In the genomic region with DNA sequence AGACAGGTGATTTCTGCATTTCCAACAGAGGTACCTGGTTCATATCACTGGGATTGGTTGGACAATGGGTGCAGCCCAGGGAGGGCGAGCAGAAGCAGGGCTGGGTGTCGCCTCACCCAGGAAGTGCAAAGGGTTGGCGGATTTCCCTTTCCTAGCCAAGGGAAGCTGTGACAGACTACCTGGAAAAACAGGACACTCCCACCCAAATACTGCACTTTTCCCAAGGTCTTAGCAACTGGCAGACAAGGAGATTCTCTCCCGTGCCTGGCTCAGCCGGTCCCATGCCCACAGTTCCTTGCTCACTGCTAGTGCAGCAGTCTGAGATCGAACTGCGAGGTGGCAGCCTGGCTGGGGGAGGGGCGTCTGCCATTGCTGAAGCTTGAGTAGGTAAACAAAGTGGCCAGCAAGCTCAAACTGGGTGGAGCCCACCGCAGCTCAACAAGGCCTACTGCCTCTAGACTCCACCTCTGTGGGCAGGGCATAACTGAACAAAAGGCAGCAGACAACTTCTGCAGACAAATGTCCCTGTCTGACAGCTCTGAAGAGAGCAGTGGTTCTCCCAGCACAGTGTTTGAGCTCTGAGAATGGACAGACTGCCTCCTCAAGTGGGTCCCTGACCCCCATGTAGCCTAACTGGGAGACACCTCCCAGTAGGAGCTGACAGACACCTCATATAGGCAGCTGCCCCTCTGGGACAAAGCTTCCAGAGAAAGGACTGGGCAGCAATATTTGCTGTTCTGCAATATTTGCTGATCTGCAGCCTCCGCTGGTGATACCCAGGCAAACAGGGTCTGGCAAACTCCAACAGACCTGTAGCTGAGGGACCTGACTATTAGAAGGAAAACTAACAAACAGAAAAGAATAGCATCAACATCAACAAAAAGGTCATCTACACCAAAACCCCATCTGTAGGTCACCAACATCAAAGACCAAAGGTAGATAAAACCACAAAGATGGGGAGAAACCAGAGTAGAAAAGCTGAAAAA, we compare ENCODE assay signal across 10 cellular contexts. TPM values are rescaled to one million over a fixed set of nuclear protein-coding genes. Genes with fewer than 3 reads are reported as not detected.
DNase-seq lines count a peak whose midpoint lies in the region; ATAC-seq, FAIRE-seq and TF ChIP-seq lines count a peak whose summit lies in the region.
"Not testable (repeated sequence)": the region's sequence is repeated elsewhere in the genome, so short reads cannot be mapped to it uniquely, and the experiment has no call there.
"Had no signal": no experiment of that assay in that cellular context is flagged by ENCODE, and none has a peak within 500 bp of the region (broad histone marks: within the 10 kb centered on the region; RNA-seq: fewer than 3 reads in every experiment).

No MANE protein-coding gene starts in this region.

- H3K36me3 ChIP-seq in HUES48 (ENCODE audit: control insufficient read depth, insufficient read depth, low read length); K562 (ENCODE audit: control insufficient read depth, insufficient read depth, low read length); hepatocyte (replicated peaks; ENCODE audit: insufficient read depth, low read depth); right lobe of liver; pancreas: not testable (repeated sequence)

- H3K27me3 ChIP-seq in HUES48 (ENCODE audit: control insufficient read depth, insufficient read depth, low read length); K562 (ENCODE audit: control insufficient read depth in 2 of 2, insufficient read depth in 2 of 2, low read length in 2 of 2); hepatocyte; right lobe of liver; pancreas: not testable (repeated sequence)

- H3K4me3 ChIP-seq in HUES48 (ENCODE audit: low read depth, low read length) (peak overlapping the region; percentile 39; the same call in 1 of the 2 replicates), right lobe of liver (peak overlapping the region in 2 of 3 donors; percentile 34 to 45), pancreas (peak overlapping the region in 1 of 4 donors; percentile 11)
- H3K4me3 ChIP-seq in K562, hepatocyte: not testable (repeated sequence)

- BruUV-seq in K562 (replicated peaks; lab: Mats Ljungman, UMichigan): not testable (repeated sequence)

- DNase-seq in ELF-1 (ENCODE audit: low read depth, low spot score) (peak; percentile 70), NCI-H774 (lab: John Stamatoyannopoulos, UW) (peak; percentile 50), right lobe of liver (peak; percentile 69 to 86 (median 83)), pancreas (peak; percentile 45 to 76 (median 58))
- DNase-seq in K562 (ENCODE audit: extremely low read depth in 1 of 4, low spot score in 3 of 4); hepatocyte (ENCODE audit: low spot score): not testable (repeated sequence)

- 1% methylated on average over 10 of the region's 10 CpGs for WGBS in K562 (ENCODE audit: insufficient coverage, low coverage, missing lambda C conversion rate)
- 44% methylated on average over 10 of the region's 10 CpGs for WGBS in hepatocyte (ENCODE audit: low lambda C conversion rate, missing lambda C conversion rate)
- WGBS in right lobe of liver (ENCODE audit: insufficient coverage, low coverage, low lambda C conversion rate, missing lambda C conversion rate): 25% methylated on average over 4 of the region's 10 CpGs
- 45 to 46% methylated on average over 10 of the region's 10 CpGs for WGBS in pancreas, 2 donors

- TF ChIP-seq EP300 in K562 (IDR thresholded peaks at IDR 0.05; ENCODE audit: low read length): not testable (repeated sequence)

- POLR2A ChIA-PET in K562 (lab: Yijun Ruan, JAX): interaction anchor here (0.6 to 1.2 kb wide), 4 partner anchors 9 to 235 kb away, joined by 3 to 6 read pairs (median 3); no protein-coding TSS in a partner anchor

- H3K4me1 ChIP-seq in HUES48 (ENCODE audit: control insufficient read depth, insufficient read depth, low read length): peaks cover 11% of the 10 kb centered on the region; the same call in 1 of the 2 replicates
- H3K4me1 ChIP-seq in K562 (replicated peaks in 1 of 2; ENCODE audit: control insufficient read depth in 2 of 2, insufficient read depth in 2 of 2, low read length in 2 of 2); hepatocyte (ENCODE audit: insufficient read depth); right lobe of liver; pancreas: not testable (repeated sequence)

- intact Hi-C loops in K562 (cut with micrococcal nuclease); right lobe of liver (cut with DNase I); pancreas (cut with DNase I): not testable (repeated sequence)

- CTCF ChIA-PET in K562 (lab: Yijun Ruan, JAX; ENCODE audit: low intra/inter-chr PET ratio): not testable (repeated sequence)

- TF ChIP-seq RAD21 in K562 (CRISPR knock-in tag; conservative IDR thresholded peaks at IDR 0.05 in 1 of 2, IDR thresholded peaks at IDR 0.05 in 1 of 2): not testable (repeated sequence)

- in situ Hi-C loops in K562 (cut with MboI): loop anchor here (25.0 kb wide), 2 partner anchors 933 to 1308 kb away; no protein-coding TSS in a partner anchor

- TF ChIP-seq CTCF in K562 (IDR thresholded peaks at IDR 0.05 in 2 of 3, conservative IDR thresholded peaks at IDR 0.05 in 1 of 3; ENCODE audit: insufficient read depth in 2 of 3, low read depth in 1 of 3, low read length in 3 of 3); hepatocyte (IDR thresholded peaks at IDR 0.05; ENCODE audit: poor library complexity); right lobe of liver (IDR thresholded peaks at IDR 0.05); pancreas (IDR thresholded peaks at IDR 0.05): not testable (repeated sequence)

- TF ChIP-seq POLR2A in K562 (conservative IDR thresholded peaks at IDR 0.05); right lobe of liver (IDR thresholded peaks at IDR 0.05): not testable (repeated sequence)

- not testable (repeated sequence) for H3K9ac ChIP-seq in HUES48 (ENCODE audit: low read depth, low read length); K562 (ENCODE audit: insufficient read depth in 1 of 2, low read depth in 2 of 2, low read length in 2 of 2)

- not testable (repeated sequence) for H3K9me3 ChIP-seq in HUES48 (ENCODE audit: control insufficient read depth, insufficient read depth, low read length); K562 (replicated peaks; ENCODE audit: control insufficient read depth, insufficient read depth, low read depth, low read length); hepatocyte (ENCODE audit: low read depth); right lobe of liver; pancreas

- not testable (repeated sequence) for H4K20me1 ChIP-seq in K562 (replicated peaks; ENCODE audit: control insufficient read depth, insufficient read depth, low read length); hepatocyte (ENCODE audit: insufficient read depth, poor library complexity, severe bottlenecking)

- H3K9me1 ChIP-seq in K562 (ENCODE audit: control insufficient read depth, insufficient read depth, low read length): not testable (repeated sequence)

- not testable (repeated sequence) for H3K27ac ChIP-seq in HUES48 (ENCODE audit: low read depth, low read length); K562 (ENCODE audit: extremely low read depth, low read depth, low read length); hepatocyte; pancreas
- peak overlapping the region in 1 of 3 donors; percentile 58 for H3K27ac ChIP-seq in right lobe of liver

- H3K4me2 ChIP-seq in K562 (ENCODE audit: insufficient read depth, low read length) (peak overlapping the region; percentile 55), hepatocyte (peak overlapping the region; percentile 44)

- not testable (repeated sequence) for ATAC-seq in K562
- ATAC-seq in right lobe of liver (peak; percentile 51 to 88 (median 56)), pancreas (peak in 3 of 4 donors; percentile 24 to 34 (median 25))

- H3K79me2 ChIP-seq in K562 (ENCODE audit: control insufficient read depth, insufficient read depth, low read length); hepatocyte: not testable (repeated sequence)

- H3K9me2 ChIP-seq in hepatocyte (replicated peaks; ENCODE audit: insufficient read depth): not testable (repeated sequence)

- FAIRE-seq in K562 (lab: Jason Lieb, UNC); pancreas (lab: Jason Lieb, UNC): not testable (repeated sequence)

- H2AFZ ChIP-seq in K562 (ENCODE audit: low read depth, low read length): peak overlapping the region; percentile 67
- H2AFZ ChIP-seq in hepatocyte: not testable (repeated sequence)

RNA-seq across cellular contexts. Expression of gene C7, which starts 13.6 kb away (rescaled TPM):
- not detected in 2 replicates for total RNA-seq in K562 (2011; cell fraction: chromatin; rRNA removed; ENCODE audit: low replicate concordance)
- total RNA-seq in K562 (2011; cell fraction: nucleolus; rRNA removed): not detected in 2 replicates
- total RNA-seq in K562 (2011; cell fraction: nucleoplasm; rRNA removed): not detected in 2 replicates
- total RNA-seq in K562 (2014; rRNA removed): not detected in 2 replicates
- not detected in 2 replicates for total RNA-seq in K562 (2014; rRNA removed; fragmentation: Illumina TruSeq; extraction: Trizol)
- not detected in 2 replicates for total RNA-seq in K562 (2015; rRNA removed; fragmentation: Illumina TruSeq; extraction: Trizol)
- 0.82 and 1.5 TPM in 2 replicates for total RNA-seq in K562 (2021)
- not detected in 2 replicates for polyA plus RNA-seq in K562 (2011; rRNA removed)
- polyA plus RNA-seq in K562 (2011; cell fraction: cytosol; rRNA removed): not detected in 2 replicates
- not detected in 2 replicates for polyA plus RNA-seq in K562 (2011; cell fraction: nucleus; rRNA removed)
- polyA plus RNA-seq in K562 (2012): not detected in 2 replicates
- not detected in 2 replicates for polyA plus RNA-seq in K562 (2014; fragmentation: Illumina TruSeq; extraction: Trizol)
- not detected for polyA plus RNA-seq in K562 (2014; fragmentation: Nextera tagmentation; extraction: Ambion mirVana)
- polyA plus RNA-seq in K562 (2014; rRNA removed): not detected in 2 replicates
- not detected in 2 replicates for polyA minus RNA-seq in K562 (2011; rRNA and poly(A)+ RNA removed)
- polyA minus RNA-seq in K562 (2011; cell fraction: cytosol; rRNA and poly(A)+ RNA removed): not detected in 2 replicates
- polyA minus RNA-seq in K562 (2011; cell fraction: nucleus; rRNA and poly(A)+ RNA removed): not detected in 2 replicates
- total RNA-seq in hepatocyte: 10.3 and 43.5 TPM in 2 replicates
- 5.3 and 7.7 TPM in 2 replicates for polyA plus RNA-seq in hepatocyte
- 100 to 1,000 TPM in 3 of 6 experiments, 10 to 100 TPM in 3; 49.0 to 191 (median 90.0) TPM for total RNA-seq in right lobe of liver
- total RNA-seq in pancreas: 100 to 1,000 TPM in 2 of 6 donors, 10 to 100 TPM in 4; 35.6 to 215 (median 72.4) TPM
- polyA plus RNA-seq in pancreas: 10 to 100 TPM; 29.8 to 36.0 TPM
- total RNA-seq: CD4-positive, alpha-beta T cell; GM23248; NCI-H460 had no signal
- polyA plus RNA-seq: GM23248 had no signal

RNA-seq across cellular contexts. Expression of gene CARD6, which starts 54.6 kb away (rescaled TPM):
- 3.9 and 8.2 TPM in 2 replicates for total RNA-seq in K562 (2011; cell fraction: chromatin; rRNA removed; ENCODE audit: low replicate concordance)
- 3.3 and 3.8 TPM in 2 replicates for total RNA-seq in K562 (2011; cell fraction: nucleolus; rRNA removed)
- total RNA-seq in K562 (2011; cell fraction: nucleoplasm; rRNA removed): 4.4 and 4.8 TPM in 2 replicates
- total RNA-seq in K562 (2014; rRNA removed) (3.5 and 3.9 TPM in 2 replicates), K562 (2014; rRNA removed; fragmentation: Illumina TruSeq; extraction: Trizol) (7.3 and 9.0 TPM in 2 replicates), K562 (2015; rRNA removed; fragmentation: Illumina TruSeq; extraction: Trizol) (6.0 and 6.3 TPM in 2 replicates), K562 (2021) (5.2 and 5.9 TPM in 2 replicates), hepatocyte (4.5 and 5.5 TPM in 2 replicates), right lobe of liver (1 to 10 TPM; 3.0 to 6.2 (median 3.3) TPM), pancreas (1 to 10 TPM; 1.7 to 8.0 (median 3.1) TPM)
- polyA plus RNA-seq in K562 (2011; rRNA removed) (3.5 and 7.4 TPM in 2 replicates), K562 (2014; fragmentation: Illumina TruSeq; extraction: Trizol) (7.4 and 8.3 TPM in 2 replicates), K562 (2014; fragmentation: Nextera tagmentation; extraction: Ambion mirVana) (1 to 10 TPM; 3.7 to 4.1 TPM), K562 (2014; rRNA removed) (4.5 and 5.8 TPM in 2 replicates), hepatocyte (1.4 and 2.6 TPM in 2 replicates), pancreas (1 to 10 TPM; 1.9 to 2.5 TPM)
- polyA plus RNA-seq in K562 (2011; cell fraction: cytosol; rRNA removed): 2.6 and 3.0 TPM in 2 replicates
- polyA plus RNA-seq in K562 (2011; cell fraction: nucleus; rRNA removed): 1.1 and 1.6 TPM in 2 replicates
- 3.7 and 5.6 TPM in 2 replicates for polyA plus RNA-seq in K562 (2012)
- 5.4 and 9.9 TPM in 2 replicates for polyA minus RNA-seq in K562 (2011; rRNA and poly(A)+ RNA removed)
- polyA minus RNA-seq in K562 (2011; cell fraction: cytosol; rRNA and poly(A)+ RNA removed): 2.6 and 5.0 TPM in 2 replicates
- 1.3 and 1.6 TPM in 2 replicates for polyA minus RNA-seq in K562 (2011; cell fraction: nucleus; rRNA and poly(A)+ RNA removed)
